ENCODE assay signal across 24 cellular contexts in genomic region chr3:72458365-72458764, GRCh38. TPM values are rescaled to one million over a fixed set of nuclear protein-coding genes. Genes with fewer than 3 reads are reported as not detected.
A peak's percentile ranks its signal among the peaks of the same experiment; 100 is the strongest.
DNase-seq lines count a peak whose midpoint lies in the region; ATAC-seq and TF ChIP-seq lines count a peak whose summit lies in the region.
"Had no signal": no experiment of that assay in that cellular context is flagged by ENCODE, and none has a peak within 500 bp of the region (broad histone marks: within the 10 kb centered on the region; RNA-seq: fewer than 3 reads in every experiment).

No MANE protein-coding gene starts in this region.

- no peak overlapping the region for H3K27ac ChIP-seq in PC-3 (ENCODE audit: low read length)
- no peak overlapping the region for H3K27ac ChIP-seq in foreskin keratinocyte
- H3K27ac ChIP-seq in endodermal cell (ENCODE audit: low read depth, low read length): no peak overlapping the region
- H3K27ac ChIP-seq: coronary artery, HL-60, right lobe of liver, tibial nerve had no signal

- H3K4me1 ChIP-seq in PC-3 (ENCODE audit: insufficient read depth, low read length) (peaks cover 13% of the 10 kb centered on the region), foreskin keratinocyte (no peaks in the 10 kb centered on the region), endodermal cell (ENCODE audit: control insufficient read depth, insufficient read depth, low read length) (no peaks in the 10 kb centered on the region)

- no TSS peak for BruUV-seq in PC-3 (replicated peaks; lab: Mats Ljungman, UMichigan)

- H3K36me3 ChIP-seq in PC-3 (ENCODE audit: low read depth, low read length) (no peaks in the 10 kb centered on the region), endodermal cell (ENCODE audit: control insufficient read depth, insufficient read depth, low read length) (no peaks in the 10 kb centered on the region)
- H3K36me3 ChIP-seq: right lobe of liver, tibial nerve had no signal

- no peaks in the 10 kb centered on the region for H3K79me2 ChIP-seq in PC-3 (ENCODE audit: low read length)

- H3K27me3 ChIP-seq in PC-3 (ENCODE audit: low read length) (no peaks in the 10 kb centered on the region), foreskin keratinocyte (peaks cover 16% of the 10 kb centered on the region), endodermal cell (ENCODE audit: control insufficient read depth, insufficient read depth, low read length, poor library complexity, severe bottlenecking) (no peaks in the 10 kb centered on the region)
- H3K27me3 ChIP-seq: right lobe of liver, tibial nerve had no signal

- ATAC-seq in PC-3 (peak; percentile 48), foreskin keratinocyte (peak; percentile 68), WTC11 (no peak)
- ATAC-seq: activated naive CD8-positive, alpha-beta T cell treated with anti-CD3 and anti-CD28 coated beads, Interleukin-2, amount 50 U/mL, for 24 hours; left ventricle myocardium superior; naive thymus-derived CD4-positive, alpha-beta T cell; right lobe of liver had no signal

- H3K9me2 ChIP-seq in PC-3 (replicated peaks; ENCODE audit: low read length): no peaks in the 10 kb centered on the region
- H3K9me2 ChIP-seq: SK-N-SH had no signal

- TF ChIP-seq CTCF in PC-3 (conservative IDR thresholded peaks at IDR 0.05; ENCODE audit: low read depth, low read length) (no peak), foreskin keratinocyte (conservative IDR thresholded peaks at IDR 0.05) (no peak), progenitor cell of endocrine pancreas (IDR thresholded peaks at IDR 0.05; ENCODE audit: unreplicated experiment) (no peak), WTC11 (IDR thresholded peaks at IDR 0.05) (no peak), endodermal cell (conservative IDR thresholded peaks at IDR 0.05) (no peak)

- no peaks in the 10 kb centered on the region for H3K36me3 Mint-ChIP-seq in progenitor cell of endocrine pancreas (ENCODE audit: insufficient read depth)
- H3K36me3 Mint-ChIP-seq in WTC11: no peaks in the 10 kb centered on the region
- H3K36me3 Mint-ChIP-seq in endodermal cell (ENCODE audit: low read depth): no peaks in the 10 kb centered on the region

- H3K4me3 ChIP-seq in PC-3 (ENCODE audit: low read length): no peak overlapping the region
- no peak overlapping the region for H3K4me3 ChIP-seq in endodermal cell (ENCODE audit: low read length)
- H3K4me3 ChIP-seq: coronary artery, right lobe of liver, tibial nerve had no signal

- H3K9me3 ChIP-seq in PC-3 (ENCODE audit: low read length) (no peaks in the 10 kb centered on the region), endodermal cell (ENCODE audit: control insufficient read depth, low read length) (no peaks in the 10 kb centered on the region)
- H3K9me3 ChIP-seq: right lobe of liver, SK-N-SH, tibial nerve had no signal

- no peaks in the 10 kb centered on the region for H4K20me1 ChIP-seq in PC-3 (ENCODE audit: low read length)

- H3K4me1 Mint-ChIP-seq in progenitor cell of endocrine pancreas (ENCODE audit: low read depth) (peaks cover 20% of the 10 kb centered on the region), WTC11 (peaks cover 10% of the 10 kb centered on the region), endodermal cell (peaks cover 5% of the 10 kb centered on the region)

- H3K4me2 ChIP-seq in PC-3 (ENCODE audit: low read length): peak overlapping the region; percentile 5
- H3K4me2 ChIP-seq: SK-N-SH had no signal

- H3K27ac Mint-ChIP-seq in progenitor cell of endocrine pancreas: peak overlapping the region; percentile 37
- no peak overlapping the region for H3K27ac Mint-ChIP-seq in WTC11
- no peak overlapping the region for H3K27ac Mint-ChIP-seq in endodermal cell
- H3K27ac Mint-ChIP-seq: activated naive CD8-positive, alpha-beta T cell treated with anti-CD3 and anti-CD28 coated beads, Interleukin-2, amount 50 U/mL, for 24 hours; activated T-cell treated with anti-CD3 and anti-CD28 coated beads, Interleukin-2, amount 50 U/mL, for 24 hours; naive thymus-derived CD4-positive, alpha-beta T cell had no signal

- H3K4me3 Mint-ChIP-seq in progenitor cell of endocrine pancreas (ENCODE audit: low read depth): no peak overlapping the region
- no peak overlapping the region for H3K4me3 Mint-ChIP-seq in WTC11
- no peak overlapping the region for H3K4me3 Mint-ChIP-seq in endodermal cell
- H3K4me3 Mint-ChIP-seq: activated naive CD8-positive, alpha-beta T cell treated with anti-CD3 and anti-CD28 coated beads, Interleukin-2, amount 50 U/mL, for 24 hours; activated T-cell treated with anti-CD3 and anti-CD28 coated beads, Interleukin-2, amount 50 U/mL, for 24 hours; naive thymus-derived CD4-positive, alpha-beta T cell had no signal

- intact Hi-C loops in PC-3 (cut with micrococcal nuclease): no loop called here

- DNase-seq in ELF-1 (ENCODE audit: low read depth, low spot score) (peak; percentile 38), PC-3 (peak; percentile 90), foreskin keratinocyte (peak; percentile 15 to 45), progenitor cell of endocrine pancreas (ENCODE audit: low spot score, unreplicated experiment) (no peak), DMS153 (lab: John Stamatoyannopoulos, UW) (no peak), WTC11 (ENCODE audit: low spot score) (no peak), 8988T (no peak), endodermal cell (no peak)
- DNase-seq: activated CD4-positive, alpha-beta T cell treated with anti-CD3 and anti-CD28 coated beads, Interleukin-2, amount 50 U/mL, for 1 hour; activated CD4-positive, CD25-positive, alpha-beta regulatory T cell; activated naive CD8-positive, alpha-beta T cell treated with anti-CD3 and anti-CD28 coated beads, Interleukin-2, amount 50 U/mL, for 24 hours; activated T-cell treated with anti-CD3 and anti-CD28 coated beads, Interleukin-2, amount 50 U/mL, for 24 hours; effector memory CD4-positive, alpha-beta T cell; Kasumi-1; left ventricle myocardium superior; naive thymus-derived CD4-positive, alpha-beta T cell; NCI-H1436 treated with DMSO at 0.1 percent for 48 hours; NCI-H2107; right lobe of liver; SK-N-SH; stimulated activated CD4-positive, alpha-beta T cell treated with anti-CD3 and anti-CD28 coated beads, Interleukin-4, amount 100 ng/mL, for 1 hour had no signal

- no peaks in the 10 kb centered on the region for H3F3A ChIP-seq in PC-3 (ENCODE audit: low read length, unreplicated experiment)

- POLR2A ChIA-PET in PC-3 (lab: Charles Lee; ENCODE audit: unreplicated experiment): no interaction called here
- POLR2A ChIA-PET in WTC11 (lab: Charles Lee): no interaction called here

- 88 to 96% methylated on average over 2 to 3 of the region's 4 CpGs for WGBS in endodermal cell (ENCODE audit: insufficient coverage in 1 of 2, insufficient read length in 1 of 2), 2 experiments

- no peak overlapping the region for H3K9ac ChIP-seq in PC-3 (ENCODE audit: low read length)
- H3K9ac ChIP-seq in endodermal cell (ENCODE audit: extremely low read depth, low read length, poor library complexity, severe bottlenecking): no peak overlapping the region
- H3K9ac ChIP-seq: SK-N-SH had no signal

- H3K9me3 Mint-ChIP-seq in progenitor cell of endocrine pancreas (ENCODE audit: low read depth) (no peaks in the 10 kb centered on the region), WTC11 (no peaks in the 10 kb centered on the region), endodermal cell (no peaks in the 10 kb centered on the region)
- H3K9me3 Mint-ChIP-seq: activated naive CD8-positive, alpha-beta T cell treated with anti-CD3 and anti-CD28 coated beads, Interleukin-2, amount 50 U/mL, for 24 hours; activated T-cell treated with anti-CD3 and anti-CD28 coated beads, Interleukin-2, amount 50 U/mL, for 24 hours; naive thymus-derived CD4-positive, alpha-beta T cell had no signal

- H3K27me3 Mint-ChIP-seq in progenitor cell of endocrine pancreas (peaks cover 9% of the 10 kb centered on the region), WTC11 (ENCODE audit: low read depth) (no peaks in the 10 kb centered on the region; the same call in 1 of the 2 replicates), endodermal cell (ENCODE audit: insufficient read depth) (peaks cover 14% of the 10 kb centered on the region)

- H2AFZ ChIP-seq in PC-3 (ENCODE audit: low read length): no peak overlapping the region

- CTCF ChIA-PET in PC-3 (lab: Charles Lee): no interaction called here
- CTCF ChIA-PET in WTC11 (lab: Charles Lee): no interaction called here

TF ChIP-seq in WTC11, 78 proteins besides CTCF, POLR2A, EP300 and RAD21:
- no peak for TF ChIP-seq ZNF423 (CRISPR knock-in tag; IDR thresholded peaks at IDR 0.05)
- no peak for TF ChIP-seq E2F5 (CRISPR knock-in tag; IDR thresholded peaks at IDR 0.05)

RNA-seq across cellular contexts. Expression of gene RYBP, which starts 11.9 kb away (rescaled TPM):
- total RNA-seq in PC-3 (2014; rRNA removed): 5.5 and 7.4 TPM in 2 replicates
- 7.6 and 8.6 TPM in 2 replicates for total RNA-seq in foreskin keratinocyte
- 2.8 and 3.7 TPM in 2 replicates for polyA plus RNA-seq in foreskin keratinocyte
- total RNA-seq in progenitor cell of endocrine pancreas: 30.1 TPM in 2 replicates
- total RNA-seq in WTC11 (2021): 20.0 to 21.4 TPM (median 20.0 TPM) in 3 replicates
- total RNA-seq in endodermal cell: 10 to 100 TPM; 25.7 to 30.9 TPM
- polyA plus RNA-seq in endodermal cell (2013, experiment 1 of 2): 19.5 TPM
- 18.7 TPM for polyA plus RNA-seq in endodermal cell (2013, experiment 2 of 2)

Comparison
In these comparisons a context has a peak if more than half of its experiments do, and no peak if none do; other contexts are left out.
1. DNase-seq: peak in ELF-1 (single experiment), PC-3 (single experiment) and foreskin keratinocyte (2 of 2); none in progenitor cell of endocrine pancreas (single experiment), DMS153 (single experiment), WTC11 (single experiment), 8988T (single experiment) and endodermal cell (single experiment).